ENCODE assay signal across 25 cellular contexts in the genomic region with DNA sequence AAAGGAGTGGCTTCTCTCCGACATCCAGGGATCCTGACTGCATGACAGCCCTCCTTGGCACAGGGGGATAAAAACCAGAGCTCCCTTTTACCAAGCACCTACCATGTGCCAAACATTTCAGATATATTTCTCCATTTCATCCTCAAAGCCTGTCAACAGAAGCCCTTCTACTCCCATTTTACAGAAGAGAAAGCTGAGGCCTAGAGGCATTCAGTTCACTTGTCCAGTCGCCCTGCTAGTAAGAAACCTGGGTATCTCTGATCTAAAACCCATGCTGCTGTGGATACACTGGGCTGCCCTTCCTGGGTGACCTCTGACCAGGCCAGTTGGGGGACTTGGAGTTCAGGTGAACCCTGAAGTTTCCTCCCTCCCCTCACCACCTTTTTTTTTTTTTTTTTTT. TPM values are rescaled to one million over a fixed set of nuclear protein-coding genes. Genes with fewer than 3 reads are reported as not detected.
"Had no signal": no experiment of that assay in that cellular context is flagged by ENCODE, and none has a peak within 500 bp of the region (broad histone marks: within the 10 kb centered on the region; RNA-seq: fewer than 3 reads in every experiment).

No MANE protein-coding gene starts in this region.

- H3K9ac ChIP-seq: SK-N-SH had no signal

- ATAC-seq: activated CD8-positive, alpha-beta T cell treated with anti-CD3 and anti-CD28 coated beads for 36 hours; activated T-cell treated with anti-CD3 and anti-CD28 coated beads, Interleukin-2, amount 50 U/mL, for 72 hours; activated T-helper 17 cell treated with anti-CD3 and anti-CD28 coated beads, Interleukin-2, amount 50 U/mL, for 72 hours; Panc1 had no signal

- DNase-seq: activated CD4-positive, alpha-beta T cell treated with anti-CD3 and anti-CD28 coated beads, Interleukin-2, amount 10 ng/mL, durations not matched to agents 24 days and 14 days; activated CD4-positive, alpha-beta T cell treated with anti-CD3 and anti-CD28 coated beads, Interleukin-2, amount 50 U/mL, for 4 hours; activated CD8-positive, alpha-beta T cell treated with anti-CD3 and anti-CD28 coated beads for 36 hours; activated effector memory CD4-positive, alpha-beta T cell treated with anti-CD3 and anti-CD28 coated beads, Interleukin-2, amount 50 U/mL, for 16 hours; activated naive CD4-positive, alpha-beta T cell; activated naive CD8-positive, alpha-beta T cell treated with anti-CD3 and anti-CD28 coated beads, Interleukin-2, amount 10 ng/mL, durations not matched to agents 7 days and 5 days; activated T-cell treated with anti-CD3 and anti-CD28 coated beads, Interleukin-2, amount 50 U/mL, for 1 hour; activated T-cell treated with anti-CD3 and anti-CD28 coated beads, Interleukin-2, amount 50 U/mL, for 72 hours; amygdala; NCI-H1092 treated with DMSO at 0.1 percent for 48 hours; NCI-H187; NCI-H2029 treated with DMSO at 0.1 percent for 48 hours; NCI-H2107; NCI-H2171; NCI-H524; SHP77 treated with DMSO at 0.1 percent for 48 hours; SK-N-SH had no signal

- H3K27me3 ChIP-seq: ascending aorta had no signal

- H3K4me3 ChIP-seq: ascending aorta, SJSA1 had no signal

- H3K9me2 ChIP-seq: SK-N-SH had no signal

- H3K4me2 ChIP-seq: SK-N-SH had no signal

- H3K36me3 ChIP-seq: ascending aorta, SJSA1 had no signal

- H3K27ac ChIP-seq: ascending aorta, SJSA1 had no signal

- H3K9me3 ChIP-seq: ascending aorta, SJSA1, SK-N-SH had no signal

RNA-seq across cellular contexts. Expression of a gene that starts 14.8 kb away (rescaled TPM):
- total RNA-seq: activated CD4-positive, alpha-beta T cell treated with anti-CD3 and anti-CD28 coated beads, Interleukin-2, amount 10 ng/mL, durations not matched to agents 24 days and 14 days; activated CD8-positive, alpha-beta memory T cell treated with anti-CD3 and anti-CD28 coated beads for 36 hours; activated CD8-positive, alpha-beta T cell treated with anti-CD3 and anti-CD28 coated beads for 36 hours; activated naive CD8-positive, alpha-beta T cell treated with anti-CD3 and anti-CD28 coated beads, Interleukin-2, amount 10 ng/mL, durations not matched to agents 7 days and 5 days; activated T-cell treated with anti-CD3 and anti-CD28 coated beads, Interleukin-2, amount 50 U/mL, for 72 hours; activated T-helper 17 cell treated with anti-CD3 and anti-CD28 coated beads, Interleukin-2, amount 50 U/mL, for 72 hours; ascending aorta; cardiac septum; M059J; RPMI7951; SJSA1 had no signal
- polyA plus RNA-seq: SK-N-SH had no signal

RNA-seq across cellular contexts. Expression of a gene that starts 19.0 kb away (rescaled TPM):
- total RNA-seq: activated CD8-positive, alpha-beta memory T cell treated with anti-CD3 and anti-CD28 coated beads for 36 hours; activated CD8-positive, alpha-beta T cell treated with anti-CD3 and anti-CD28 coated beads for 36 hours; ascending aorta; RPMI7951; SJSA1 had no signal

RNA-seq across cellular contexts. Expression of a gene that starts 44.4 kb away (rescaled TPM):
- total RNA-seq: activated CD4-positive, alpha-beta T cell treated with anti-CD3 and anti-CD28 coated beads, Interleukin-2, amount 10 ng/mL, durations not matched to agents 24 days and 14 days; activated CD8-positive, alpha-beta memory T cell treated with anti-CD3 and anti-CD28 coated beads for 36 hours; activated CD8-positive, alpha-beta T cell treated with anti-CD3 and anti-CD28 coated beads for 36 hours; activated naive CD8-positive, alpha-beta T cell treated with anti-CD3 and anti-CD28 coated beads, Interleukin-2, amount 10 ng/mL, durations not matched to agents 7 days and 5 days; activated T-cell treated with anti-CD3 and anti-CD28 coated beads, Interleukin-2, amount 50 U/mL, for 72 hours; activated T-helper 17 cell treated with anti-CD3 and anti-CD28 coated beads, Interleukin-2, amount 50 U/mL, for 72 hours; ascending aorta; cardiac septum; M059J; RPMI7951; SJSA1 had no signal
- polyA plus RNA-seq: SK-N-SH had no signal

RNA-seq across cellular contexts. Expression of a gene that starts 45.4 kb away (rescaled TPM):
- total RNA-seq: activated CD4-positive, alpha-beta T cell treated with anti-CD3 and anti-CD28 coated beads, Interleukin-2, amount 10 ng/mL, durations not matched to agents 24 days and 14 days; activated CD8-positive, alpha-beta memory T cell treated with anti-CD3 and anti-CD28 coated beads for 36 hours; activated CD8-positive, alpha-beta T cell treated with anti-CD3 and anti-CD28 coated beads for 36 hours; activated naive CD8-positive, alpha-beta T cell treated with anti-CD3 and anti-CD28 coated beads, Interleukin-2, amount 10 ng/mL, durations not matched to agents 7 days and 5 days; activated T-cell treated with anti-CD3 and anti-CD28 coated beads, Interleukin-2, amount 50 U/mL, for 72 hours; activated T-helper 17 cell treated with anti-CD3 and anti-CD28 coated beads, Interleukin-2, amount 50 U/mL, for 72 hours; ascending aorta; cardiac septum; M059J; RPMI7951; SJSA1 had no signal
- polyA plus RNA-seq: SK-N-SH had no signal
